In genomic region chr2:98649135-98649991, GRCh38 we compare ENCODE assay signal across 8 cellular contexts. TPM values are rescaled to one million over a fixed set of nuclear protein-coding genes. Genes with fewer than 3 reads are reported as not detected.
DNase-seq lines count a peak whose midpoint lies in the region; ATAC-seq and TF ChIP-seq lines count a peak whose summit lies in the region.

No MANE protein-coding gene starts in this region.

- CTCF ChIA-PET in WTC11 (lab: Charles Lee) = interaction anchor here (0.6 to 1.9 kb wide), 66 partner anchors 8 to 530 kb away, joined by 3 to 61 read pairs (median 4); partner anchors contain the start of genes C2orf15, CRACDL and MGAT4A

- POLR2A ChIA-PET in WTC11 (lab: Charles Lee) = interaction anchor here (0.6 kb wide), 1 partner anchor 321 kb away, joined by 3 read pairs; no protein-coding TSS in a partner anchor

- no peaks in the 10 kb centered on the region for H3K36me3 Mint-ChIP-seq in WTC11

- H3K4me1 Mint-ChIP-seq in WTC11 = peaks cover 8% of the 10 kb centered on the region

- H3K4me3 ChIP-seq in cardiac fibroblast (replicated peaks in 1 of 2; ENCODE audit: low read depth in 2 of 2, low read length in 2 of 2) = no peak overlapping the region

- no peaks in the 10 kb centered on the region for H3K9me3 Mint-ChIP-seq in WTC11

- no peak overlapping the region for H3K27ac Mint-ChIP-seq in WTC11

- ATAC-seq in HG03135 (IDR thresholded peaks at IDR 0.05; ENCODE audit: unreplicated experiment) (peak; percentile 73), WTC11 (peak; percentile 96)

- TF ChIP-seq CTCF in WTC11 (IDR thresholded peaks at IDR 0.05) (peak; percentile 97), cardiac fibroblast (IDR thresholded peaks at IDR 0.05; ENCODE audit: low read depth, low read length) (peak; percentile 100)

- peak; percentile 28 for DNase-seq in GM04503 (ENCODE audit: low read depth)
- peak; percentile 74 to 82 for DNase-seq in NCI-H446 (lab: John Stamatoyannopoulos, UW)
- DNase-seq in WTC11 (ENCODE audit: low spot score) = peak; percentile 85
- peak; percentile 86 to 87 for DNase-seq in cardiac fibroblast (ENCODE audit: low read depth in 2 of 2)
- DNase-seq in kidney glomerular epithelial cell (lab: John Stamatoyannopoulos, UW) = peak; percentile 72
- DNase-seq in stimulated activated CD4-positive, alpha-beta T cell treated with anti-CD3 and anti-CD28 coated beads, Interleukin-2, amount 100 ng/mL, for 4 hours (ENCODE audit: low read depth) = peak; percentile 72
- DNase-seq in GOT3 (lab: John Stamatoyannopoulos, UW) = no peak

- H3K27me3 Mint-ChIP-seq in WTC11 (ENCODE audit: low read depth) = no peaks in the 10 kb centered on the region

- no peak overlapping the region for H3K4me3 Mint-ChIP-seq in WTC11

TF ChIP-seq in WTC11, 78 proteins besides CTCF, POLR2A, EP300 and RAD21:
- TF ChIP-seq ETV6 (CRISPR knock-in tag; IDR thresholded peaks at IDR 0.05) = no peak
- TF ChIP-seq E2F4 (CRISPR knock-in tag; IDR thresholded peaks at IDR 0.05; ENCODE audit: borderline replicate concordance, low read depth) = no peak
- TF ChIP-seq HMGA2 (CRISPR knock-in tag; IDR thresholded peaks at IDR 0.05) = no peak
- no peak for TF ChIP-seq PRRX2 (CRISPR knock-in tag; IDR thresholded peaks at IDR 0.05)
- TF ChIP-seq ERG (CRISPR knock-in tag; IDR thresholded peaks at IDR 0.05) = no peak
- no peak for TF ChIP-seq TEAD1 (CRISPR knock-in tag; IDR thresholded peaks at IDR 0.05)
- no peak for TF ChIP-seq CREM (CRISPR knock-in tag; IDR thresholded peaks at IDR 0.05)
- TF ChIP-seq ZNF532 (CRISPR knock-in tag; IDR thresholded peaks at IDR 0.05; ENCODE audit: borderline replicate concordance) = no peak
- no peak for TF ChIP-seq E2F5 (CRISPR knock-in tag; IDR thresholded peaks at IDR 0.05)
- no peak for TF ChIP-seq SMAD4 (CRISPR knock-in tag; IDR thresholded peaks at IDR 0.05)
- TF ChIP-seq NR2C2 (CRISPR knock-in tag; IDR thresholded peaks at IDR 0.05) = no peak
- TF ChIP-seq ZNF671 (CRISPR knock-in tag; IDR thresholded peaks at IDR 0.05) = no peak
- no peak for TF ChIP-seq FOXK1 (CRISPR knock-in tag; IDR thresholded peaks at IDR 0.05)
- no peak for TF ChIP-seq MLX (CRISPR knock-in tag; IDR thresholded peaks at IDR 0.05)

RNA-seq across cellular contexts. Expression of gene UNC50, which starts 41.0 kb away (rescaled TPM):
- 26.7 to 32.8 TPM (median 29.6 TPM) in 3 replicates for total RNA-seq in WTC11 (2021)

RNA-seq across cellular contexts. Expression of gene COA5, which starts 41.1 kb away (rescaled TPM):
- 29.3 to 35.4 TPM (median 34.7 TPM) in 3 replicates for total RNA-seq in WTC11 (2021)
